In genomic region chr22:21815958-21816357, GRCh38 we compare ENCODE assay signal across 10 cellular contexts. TPM values are rescaled to one million over a fixed set of nuclear protein-coding genes. Genes with fewer than 3 reads are reported as not detected.
DNase-seq lines count a peak whose midpoint lies in the region; ATAC-seq, FAIRE-seq and TF ChIP-seq lines count a peak whose summit lies in the region.
"Had no signal": no experiment of that assay in that cellular context is flagged by ENCODE, and none has a peak within 500 bp of the region (broad histone marks: within the 10 kb centered on the region; RNA-seq: fewer than 3 reads in every experiment).

No MANE protein-coding gene starts in this region.

- H3K4me3 ChIP-seq in A673 (ENCODE audit: low read depth, low read length, poor library complexity, severe bottlenecking) (no peak overlapping the region), HL-60 (replicated peaks; ENCODE audit: insufficient read depth, low read length) (no peak overlapping the region), astrocyte (ENCODE audit: insufficient read depth, low read depth, low read length) (no peak overlapping the region)
- no peak overlapping the region for H3K4me3 ChIP-seq in naive thymus-derived CD4-positive, alpha-beta T cell (ENCODE audit: low read length)

- H3K4me1 Mint-ChIP-seq in astrocyte (ENCODE audit: low read depth, unreplicated experiment): peaks cover 24% of the 10 kb centered on the region
- peaks cover 37 to 79% (median 57%) of the 10 kb centered on the region in 7 donors for H3K4me1 Mint-ChIP-seq in naive thymus-derived CD4-positive, alpha-beta T cell

- peak overlapping the region; percentile 80 for H3K27ac Mint-ChIP-seq in astrocyte (ENCODE audit: unreplicated experiment)
- peak overlapping the region; percentile 92 to 98 (median 97) for H3K27ac Mint-ChIP-seq in naive thymus-derived CD4-positive, alpha-beta T cell

- no peaks in the 10 kb centered on the region for H3K9me3 Mint-ChIP-seq in astrocyte (ENCODE audit: unreplicated experiment)
- peaks cover 0 to 3% (median 0%) of the 10 kb centered on the region in 11 donors for H3K9me3 Mint-ChIP-seq in naive thymus-derived CD4-positive, alpha-beta T cell
- H3K9me3 Mint-ChIP-seq: stimulated activated naive CD8-positive, alpha-beta T cell treated with anti-CD3 and anti-CD28 coated beads, Interleukin-15, amount 100 ng/mL, for 72 hours had no signal

- peaks cover 9% of the 10 kb centered on the region for H3K9me3 ChIP-seq in A673 (ENCODE audit: low read depth, low read length, poor library complexity, severe bottlenecking)
- no peaks in the 10 kb centered on the region for H3K9me3 ChIP-seq in astrocyte (ENCODE audit: insufficient read depth, low read depth, low read length)
- no peaks in the 10 kb centered on the region for H3K9me3 ChIP-seq in naive thymus-derived CD4-positive, alpha-beta T cell (ENCODE audit: control insufficient read depth in 2 of 3, low read length in 3 of 3)

- CTCF ChIA-PET in A673 (lab: Charles Lee): no interaction called here
- CTCF ChIA-PET in naive thymus-derived CD4-positive, alpha-beta T cell (lab: Charles Lee): interaction anchor here (0.6 to 1.0 kb wide), 2 partner anchors 14 to 1018 kb away, joined by 3 read pairs; no protein-coding TSS in a partner anchor

- H3K4me2 ChIP-seq in astrocyte (ENCODE audit: low read length): peak overlapping the region; percentile 74

- H3K4me1 ChIP-seq in A673 (ENCODE audit: insufficient read depth, low read length, poor library complexity, severe bottlenecking): peaks cover 35% of the 10 kb centered on the region
- peaks cover 18% of the 10 kb centered on the region for H3K4me1 ChIP-seq in astrocyte (ENCODE audit: insufficient read depth, low read length)
- peaks cover 39 to 40% of the 10 kb centered on the region in 2 donors for H3K4me1 ChIP-seq in naive thymus-derived CD4-positive, alpha-beta T cell (ENCODE audit: control insufficient read depth in 2 of 2, insufficient read depth in 2 of 2, low read length in 2 of 2)
- H3K4me1 ChIP-seq in foreskin keratinocyte: peaks cover 14% of the 10 kb centered on the region

- no peaks in the 10 kb centered on the region for H3K27me3 Mint-ChIP-seq in astrocyte (ENCODE audit: low read depth, unreplicated experiment)
- no peaks in the 10 kb centered on the region for H3K27me3 Mint-ChIP-seq in naive thymus-derived CD4-positive, alpha-beta T cell
- H3K27me3 Mint-ChIP-seq: stimulated activated naive CD8-positive, alpha-beta T cell treated with anti-CD3 and anti-CD28 coated beads, Interleukin-15, amount 100 ng/mL, for 72 hours had no signal

- DNase-seq in A673 (ENCODE audit: low spot score): peak; percentile 89
- no peak for DNase-seq in HL-60 (ENCODE audit: low read depth in 1 of 2, low spot score in 1 of 2)
- no peak for DNase-seq in astrocyte (ENCODE audit: low read depth)
- DNase-seq in naive thymus-derived CD4-positive, alpha-beta T cell: no peak
- no peak for DNase-seq in activated effector memory CD4-positive, alpha-beta T cell treated with anti-CD3 and anti-CD28 coated beads, Interleukin-2, amount 50 U/mL, for 16 hours
- no peak for DNase-seq in EL
- no peak for DNase-seq in foreskin keratinocyte
- DNase-seq: NCI-H1436 treated with DMSO at 0.1 percent for 48 hours had no signal

- H4K20me1 ChIP-seq in astrocyte (ENCODE audit: insufficient read depth, low read length): peaks cover 60% of the 10 kb centered on the region

- peak overlapping the region; percentile 9 for H3K4me3 Mint-ChIP-seq in astrocyte (ENCODE audit: unreplicated experiment)
- peak overlapping the region in 8 of 10 donors; percentile 30 to 86 (median 73) for H3K4me3 Mint-ChIP-seq in naive thymus-derived CD4-positive, alpha-beta T cell

- H3K27me3 ChIP-seq in A673 (replicated peaks; ENCODE audit: insufficient read depth, low read depth, low read length, poor library complexity) (no peaks in the 10 kb centered on the region), HL-60 (ENCODE audit: insufficient read depth, poor library complexity, severe bottlenecking) (no peaks in the 10 kb centered on the region), astrocyte (ENCODE audit: insufficient read depth, low read length) (no peaks in the 10 kb centered on the region), foreskin keratinocyte (no peaks in the 10 kb centered on the region)
- H3K27me3 ChIP-seq in naive thymus-derived CD4-positive, alpha-beta T cell (ENCODE audit: control insufficient read depth in 2 of 2, insufficient read depth in 2 of 2, low read length in 2 of 2): no peaks in the 10 kb centered on the region

- H3K79me2 ChIP-seq in astrocyte (ENCODE audit: insufficient read depth, low read length): peaks cover 90% of the 10 kb centered on the region

- no TSS peak for BruUV-seq in A673 (replicated peaks; lab: Mats Ljungman, UMichigan)

- TF ChIP-seq CTCF in A673 (conservative IDR thresholded peaks at IDR 0.05; ENCODE audit: low read depth, low read length): no peak
- TF ChIP-seq CTCF in HL-60 (IDR thresholded peaks at IDR 0.05; ENCODE audit: insufficient read depth, low read length): no peak
- no peak for TF ChIP-seq CTCF in astrocyte (IDR thresholded peaks at IDR 0.05; ENCODE audit: insufficient read depth, low read depth, low read length)
- no peak for TF ChIP-seq CTCF in foreskin keratinocyte (conservative IDR thresholded peaks at IDR 0.05)

- no peak overlapping the region for H2AFZ ChIP-seq in astrocyte (ENCODE audit: low read depth, low read length)

- POLR2A ChIA-PET in A673 (lab: Charles Lee; ENCODE audit: low non-redundant PET): no interaction called here
- POLR2A ChIA-PET in naive thymus-derived CD4-positive, alpha-beta T cell (lab: Charles Lee): interaction anchor here (0.7 to 1.2 kb wide), 3 partner anchors 45 to 51 kb away, joined by 3 to 5 read pairs (median 3); partner anchors contain the start of gene MAPK1

- no peak for FAIRE-seq in astrocyte (lab: Jason Lieb, UNC)

- intact Hi-C loops in A673 (cut with micrococcal nuclease; ENCODE audit: unreplicated experiment): loop anchor here (5.0 kb wide), 1 partner anchor 51 kb away; the partner anchor contains the start of gene MAPK1
- intact Hi-C loops in naive thymus-derived CD4-positive, alpha-beta T cell (cut with micrococcal nuclease): loop anchor here in 1 of 2 donors (1.0 to 5.0 kb wide), 3 partner anchors 51 to 159 kb away; partner anchors contain the start of genes MAPK1 and YPEL1

- H3K27ac ChIP-seq in A673 (ENCODE audit: low read depth, low read length, poor library complexity, severe bottlenecking) (peak overlapping the region; percentile 69), HL-60 (replicated peaks) (peak overlapping the region; percentile 93), astrocyte (ENCODE audit: low read depth, low read length) (peak overlapping the region; percentile 83), foreskin keratinocyte (no peak overlapping the region)
- peak overlapping the region; percentile 68 for H3K27ac ChIP-seq in naive thymus-derived CD4-positive, alpha-beta T cell (ENCODE audit: low read depth, low read length)

- no peaks in the 10 kb centered on the region for H3K36me3 Mint-ChIP-seq in astrocyte (ENCODE audit: low read depth, unreplicated experiment)
- peaks cover 0 to 13% (median 4%) of the 10 kb centered on the region in 5 donors for H3K36me3 Mint-ChIP-seq in naive thymus-derived CD4-positive, alpha-beta T cell

- no peak for ATAC-seq in naive thymus-derived CD4-positive, alpha-beta T cell
- ATAC-seq in GM18870 (IDR thresholded peaks at IDR 0.05; ENCODE audit: unreplicated experiment) (no peak), foreskin keratinocyte (no peak)

- peak overlapping the region; percentile 6 for H3K9ac ChIP-seq in astrocyte (ENCODE audit: low read length)

- no peaks in the 10 kb centered on the region for H3K36me3 ChIP-seq in A673 (ENCODE audit: insufficient read depth, low read length, poor library complexity, severe bottlenecking)
- no peaks in the 10 kb centered on the region for H3K36me3 ChIP-seq in astrocyte (ENCODE audit: insufficient read depth, low read length)
- H3K36me3 ChIP-seq in naive thymus-derived CD4-positive, alpha-beta T cell (ENCODE audit: control insufficient read depth in 2 of 3, insufficient read depth in 3 of 3, low read length in 3 of 3): no peaks in the 10 kb centered on the region

RNA-seq across cellular contexts. Expression of gene MAPK1, which starts 51.5 kb away (rescaled TPM):
- total RNA-seq in A673 (2021): 136 and 139 TPM in 2 replicates
- 138 and 148 TPM in 2 replicates for total RNA-seq in astrocyte
- 100 to 1,000 TPM in 3 of 5 experiments, 10 to 100 TPM in 2; 68.9 to 120 (median 105) TPM for total RNA-seq in naive thymus-derived CD4-positive, alpha-beta T cell
- 10 to 100 TPM; 58.3 to 59.4 TPM for polyA plus RNA-seq in naive thymus-derived CD4-positive, alpha-beta T cell
- total RNA-seq in foreskin keratinocyte: 112 and 117 TPM in 2 replicates
- polyA plus RNA-seq in foreskin keratinocyte: 20.7 and 25.5 TPM in 2 replicates
